Comparison of ENCODE assay signal across 9 cellular contexts in the genomic region with DNA sequence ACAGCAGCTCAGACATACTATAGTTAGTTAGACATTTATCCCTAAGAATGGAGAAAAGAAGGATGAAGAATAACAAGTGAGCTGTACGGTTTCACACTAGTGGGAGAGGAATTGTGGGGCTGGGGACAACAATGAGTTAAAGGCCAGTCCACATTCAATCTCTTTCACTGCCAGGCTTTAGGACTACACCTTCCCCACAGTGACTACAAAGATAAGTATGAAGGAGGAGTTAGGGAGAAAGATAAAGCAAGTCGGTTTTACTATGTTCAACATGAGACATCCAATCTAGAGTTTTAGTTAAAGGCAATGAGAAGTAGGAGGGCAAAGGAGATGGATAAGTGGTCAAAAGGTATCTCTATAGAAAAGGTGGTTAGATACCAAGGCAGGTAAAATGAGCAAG. TPM values are rescaled to one million over a fixed set of nuclear protein-coding genes. Genes with fewer than 3 reads are reported as not detected.
DNase-seq lines count a peak whose midpoint lies in the region; FAIRE-seq and TF ChIP-seq lines count a peak whose summit lies in the region.
"Had no signal": no experiment of that assay in that cellular context is flagged by ENCODE, and none has a peak within 500 bp of the region (broad histone marks: within the 10 kb centered on the region; RNA-seq: fewer than 3 reads in every experiment).

No MANE protein-coding gene starts in this region.

- intact Hi-C loops in stomach (cut with DNase I; ENCODE audit: low total_unique reads), result no loop called here

- H3K27me3 ChIP-seq in SK-N-SH (ENCODE audit: insufficient read depth) (no peaks in the 10 kb centered on the region), fibroblast of lung (ENCODE audit: control insufficient read depth, insufficient read depth, low read length) (no peaks in the 10 kb centered on the region), smooth muscle cell (ENCODE audit: low read depth) (no peaks in the 10 kb centered on the region), stomach (no peaks in the 10 kb centered on the region)

- TF ChIP-seq CTCF in SK-N-SH (IDR thresholded peaks at IDR 0.05) (no peak), fibroblast of lung (conservative IDR thresholded peaks at IDR 0.05 in 1 of 2, IDR thresholded peaks at IDR 0.05 in 1 of 2; ENCODE audit: low read depth in 1 of 2, low read length in 2 of 2) (no peak), smooth muscle cell (IDR thresholded peaks at IDR 0.05; ENCODE audit: borderline replicate concordance, insufficient read depth, poor library complexity, severe bottlenecking) (no peak), stomach (IDR thresholded peaks at IDR 0.05) (no peak)

- no peaks in the 10 kb centered on the region for H3K9me2 ChIP-seq in SK-N-SH

- TF ChIP-seq POLR2A in H54 (IDR thresholded peaks at IDR 0.05; ENCODE audit: low read depth, low read length) (no peak), stomach (IDR thresholded peaks at IDR 0.05) (no peak)

- H2AFZ ChIP-seq in SK-N-SH (ENCODE audit: low read depth), result no peak overlapping the region
- no peak overlapping the region for H2AFZ ChIP-seq in fibroblast of lung (ENCODE audit: low read length)
- H2AFZ ChIP-seq in smooth muscle cell (ENCODE audit: low read depth), result no peak overlapping the region

- H3K4me1 ChIP-seq in SK-N-SH (ENCODE audit: control insufficient read depth in 1 of 2, insufficient read depth in 2 of 2, low read depth in 1 of 2, low read length in 1 of 2), result peaks cover 2 to 25% of the 10 kb centered on the region in 2 experiments; a peak in 2 of 4 replicates
- peaks cover 7% of the 10 kb centered on the region for H3K4me1 ChIP-seq in fibroblast of lung (ENCODE audit: control insufficient read depth, extremely low read depth, insufficient read depth, low read length)
- H3K4me1 ChIP-seq in smooth muscle cell (ENCODE audit: low read depth), result no peaks in the 10 kb centered on the region
- H3K4me1 ChIP-seq in stomach, result peaks cover 21 to 52% (median 40%) of the 10 kb centered on the region in 4 donors

- no peak overlapping the region for H3K9ac ChIP-seq in SK-N-SH
- H3K9ac ChIP-seq in fibroblast of lung (ENCODE audit: insufficient read depth, low read length), result no peak overlapping the region
- H3K9ac ChIP-seq in smooth muscle cell (ENCODE audit: low read depth), result no peak overlapping the region

- CTCF ChIA-PET in SK-N-SH (lab: Yijun Ruan, JAX), result interaction anchor here (3.9 kb wide), 1 partner anchor 11 kb away, joined by 18 read pairs; no protein-coding TSS in a partner anchor

- H3K36me3 ChIP-seq in SK-N-SH (replicated peaks in 1 of 2; ENCODE audit: control insufficient read depth in 1 of 2, insufficient read depth in 2 of 2, low read length in 1 of 2), result peaks cover 11% of the 10 kb centered on the region in 2 experiments
- no peaks in the 10 kb centered on the region for H3K36me3 ChIP-seq in fibroblast of lung (ENCODE audit: control insufficient read depth, insufficient read depth, low read length)
- no peaks in the 10 kb centered on the region for H3K36me3 ChIP-seq in smooth muscle cell (ENCODE audit: low read depth)
- peaks cover 0 to 10% (median 8%) of the 10 kb centered on the region in 4 donors for H3K36me3 ChIP-seq in stomach

- 53% methylated on average over 2 of the region's 2 CpGs for WGBS in SK-N-SH (ENCODE audit: low lambda C conversion rate)
- WGBS in smooth muscle cell (ENCODE audit: low lambda C conversion rate), result 36% methylated on average over 2 of the region's 2 CpGs
- WGBS in stomach, 5 donors, result 33 to 49% (median 42%) methylated on average over 2 of the region's 2 CpGs

- H4K20me1 ChIP-seq in SK-N-SH (ENCODE audit: insufficient read depth) (peaks cover 90% of the 10 kb centered on the region), fibroblast of lung (ENCODE audit: control insufficient read depth, extremely low read depth, insufficient read depth, low read length) (no peaks in the 10 kb centered on the region), smooth muscle cell (ENCODE audit: low read depth) (peaks cover 97% of the 10 kb centered on the region)

- peak overlapping the region; percentile 26; the same call in 1 of the 2 replicates for H3K4me2 ChIP-seq in SK-N-SH
- peak overlapping the region; percentile 84 for H3K4me2 ChIP-seq in fibroblast of lung (ENCODE audit: extremely low read depth, insufficient read depth, low read length)
- H3K4me2 ChIP-seq in smooth muscle cell, result peak overlapping the region; percentile 27

- peaks cover 5% of the 10 kb centered on the region for H3F3A ChIP-seq in SK-N-SH (replicated peaks; ENCODE audit: insufficient read depth)
- no peaks in the 10 kb centered on the region for H3F3A ChIP-seq in smooth muscle cell (ENCODE audit: low read depth)

- H3K27ac ChIP-seq in SK-N-SH (ENCODE audit: low read depth in 2 of 2, low read length in 1 of 2) (no peak overlapping the region), fibroblast of lung (ENCODE audit: insufficient read depth, low read length) (no peak overlapping the region), smooth muscle cell (ENCODE audit: low read depth) (no peak overlapping the region), stomach (no peak overlapping the region)

- TF ChIP-seq EP300 in SK-N-SH (IDR thresholded peaks at IDR 0.05; ENCODE audit: borderline replicate concordance in 1 of 2, low read depth in 1 of 2, low read length in 1 of 2) (no peak), stomach (IDR thresholded peaks at IDR 0.05) (no peak)

- DNase-seq in H54 (ENCODE audit: insufficient read length, low spot score) (no peak), SK-N-SH (no peak), fibroblast of lung (ENCODE audit: low read depth in 2 of 2) (peak; percentile 20 to 73), smooth muscle cell (lab: John Stamatoyannopoulos, UW; ENCODE audit: unreplicated experiment) (no peak), D341Med (ENCODE audit: low spot score) (no peak), stomach (no peak)
- no peak for DNase-seq in activated CD8-positive, alpha-beta memory T cell treated with anti-CD3 and anti-CD28 coated beads for 24 hours
- DNase-seq: NCI-H2081, SW 1271 had no signal

- POLR2A ChIA-PET in SK-N-SH (lab: Yijun Ruan, JAX), result no interaction called here

- H3K4me3 ChIP-seq in SK-N-SH (ENCODE audit: low read depth in 2 of 2, low read length in 1 of 2) (no peak overlapping the region), fibroblast of lung (replicated peaks in 1 of 4; ENCODE audit: control extremely low read depth in 1 of 4, insufficient read depth in 1 of 4, low read depth in 3 of 4, low read length in 4 of 4) (peak overlapping the region; percentile 9 to 31 (median 19)), smooth muscle cell (no peak overlapping the region), stomach (peak overlapping the region in 1 of 4 donors; percentile 10)

- H3K79me2 ChIP-seq in SK-N-SH (ENCODE audit: insufficient read depth) (peaks cover 100% of the 10 kb centered on the region), fibroblast of lung (ENCODE audit: control insufficient read depth, insufficient read depth, low read length) (peaks cover 44% of the 10 kb centered on the region), smooth muscle cell (ENCODE audit: low read depth) (peaks cover 91% of the 10 kb centered on the region)

- TF ChIP-seq RAD21 in SK-N-SH (IDR thresholded peaks at IDR 0.05; ENCODE audit: low read length), result no peak

- no peaks in the 10 kb centered on the region for H3K9me3 ChIP-seq in SK-N-SH
- H3K9me3 ChIP-seq in fibroblast of lung (ENCODE audit: control insufficient read depth, insufficient read depth, low read depth, low read length), result no peaks in the 10 kb centered on the region
- no peaks in the 10 kb centered on the region for H3K9me3 ChIP-seq in smooth muscle cell (replicated peaks; ENCODE audit: low read depth)
- no peaks in the 10 kb centered on the region for H3K9me3 ChIP-seq in stomach

- peak; percentile 43 for FAIRE-seq in H54 (lab: Jason Lieb, UNC)

TF ChIP-seq in SK-N-SH, 30 proteins besides CTCF, POLR2A, EP300 and RAD21:
- no peak for TF ChIP-seq MEF2A (IDR thresholded peaks at IDR 0.05; ENCODE audit: borderline replicate concordance, low read depth)
- TF ChIP-seq NFIC (IDR thresholded peaks at IDR 0.05; ENCODE audit: borderline replicate concordance), result no peak
- no peak for TF ChIP-seq JUND (IDR thresholded peaks at IDR 0.05)
- no peak for TF ChIP-seq TEAD4 (IDR thresholded peaks at IDR 0.05; ENCODE audit: borderline replicate concordance, insufficient read depth)

RNA-seq across cellular contexts. Expression of gene ARHGAP12, which starts 16.3 kb away (rescaled TPM):
- polyA plus RNA-seq in SK-N-SH (2012; rRNA removed) (8.6 and 12.2 TPM in 2 replicates), fibroblast of lung (23.1 and 24.0 TPM in 2 replicates), smooth muscle cell (10.5 and 14.5 TPM in 2 replicates), stomach (10 to 100 TPM; 16.6 to 37.7 (median 18.1) TPM)
- 12.2 and 14.3 TPM in 2 replicates for polyA plus RNA-seq in SK-N-SH (2012; cell fraction: cytosol; rRNA removed)
- polyA plus RNA-seq in SK-N-SH (2012; cell fraction: nucleus; rRNA removed), result 9.5 and 23.9 TPM in 2 replicates
- total RNA-seq in fibroblast of lung (57.0 and 63.1 TPM in 2 replicates), smooth muscle cell (32.7 and 46.2 TPM in 2 replicates), stomach (100 to 1,000 TPM in 2 of 5 donors, 10 to 100 TPM in 2, 1 to 10 TPM in 1; 9.8 to 343 (median 40.7) TPM)
- 15.7 and 17.5 TPM in 2 replicates for polyA plus RNA-seq in fibroblast of lung (2012)
- polyA minus RNA-seq in fibroblast of lung (ENCODE audit: low replicate concordance), result 3.6 and 4.2 TPM in 2 replicates

Comparison
In these comparisons a context has a peak if more than half of its experiments do, and no peak if none do; other contexts are left out.
1. DNase-seq: peak in fibroblast of lung (2 of 2); none in H54 (single experiment), SK-N-SH (single experiment), smooth muscle cell (single experiment), D341Med (single experiment), activated CD8-positive, alpha-beta memory T cell treated with anti-CD3 and anti-CD28 coated beads for 24 hours (single experiment) and stomach (single experiment).
2. H3K4me2 ChIP-seq: peak in every context shown above with its lines; median percentile 84 in fibroblast of lung; 27 in smooth muscle cell; 26 in SK-N-SH.
3. H3K4me3 ChIP-seq: peak in fibroblast of lung (4 of 4); none in SK-N-SH (0 of 2) and smooth muscle cell (single experiment).